Comparison of ENCODE assay signal across 8 cellular contexts in genomic region chr11:97621282-97621681, GRCh38.
"Had no signal": no experiment of that assay in that cellular context is flagged by ENCODE, and none has a peak within 500 bp of the region (broad histone marks: within the 10 kb centered on the region; RNA-seq: fewer than 3 reads in every experiment).

No MANE protein-coding gene starts in this region.

- ATAC-seq: GM12878 had no signal

- H3K4me3 ChIP-seq: GM12878 had no signal

- DNase-seq: GDM1, GF-D8 had no signal

- FAIRE-seq: G401.6, GM12878, GM12891, GM12892, GM18507, GM19239 had no signal
